In genomic region chr10:112553315-112553714, GRCh38 we compare ENCODE assay signal across 27 cellular contexts.
"Had no signal": no experiment of that assay in that cellular context is flagged by ENCODE, and none has a peak within 500 bp of the region (broad histone marks: within the 10 kb centered on the region; RNA-seq: fewer than 3 reads in every experiment).

No MANE protein-coding gene starts in this region.

- H3K4me3 ChIP-seq: stomach, suprapubic skin, testis, thoracic aorta, thyroid gland, tibial artery, tibial nerve, transverse colon, upper lobe of left lung, upper lobe of right lung, uterus, vagina had no signal

- H3K4me1 ChIP-seq: suprapubic skin, testis, thyroid gland, tibial artery, upper lobe of left lung, upper lobe of right lung, uterus, vagina had no signal

- H3K27me3 ChIP-seq: stomach, suprapubic skin, testis, thyroid gland, tibial artery, tibial nerve, transverse colon, upper lobe of left lung, upper lobe of right lung, uterus, vagina had no signal

- H3K9me3 ChIP-seq: stomach, suprapubic skin, testis, thoracic aorta, thyroid gland, tibial artery, tibial nerve, transverse colon, upper lobe of left lung, upper lobe of right lung, uterus, vagina had no signal

- ATAC-seq: stimulated activated effector memory CD8-positive, alpha-beta T cell treated with anti-CD3 and anti-CD28 coated beads, Interleukin-12 subunit alpha, Interleukin-12 subunit beta, amount 100 ng/mL, for 72 hours; stimulated activated memory B cell treated with anti-CD40 and anti-IgM and Interleukin-4, amounts not matched to agents 10 μg/mL and 1 μg/mL and 100 μg/mL, for 72 hours; stimulated activated naive B cell treated with anti-CD40 and anti-IgM and Interleukin-4, amounts not matched to agents 10 μg/mL and 1 μg/mL and 100 μg/mL, for 72 hours; stimulated activated naive CD8-positive, alpha-beta T cell treated with anti-CD3 and anti-CD28 coated beads, Interleukin-15, amount 100 ng/mL, for 72 hours; stimulated activated naive CD8-positive, alpha-beta T cell treated with anti-CD3 and anti-CD28 coated beads, Interleukin-15, Interleukin-2, amounts not matched to agents 100 U/mL and 50 U/mL, for 24 hours; upper lobe of right lung had no signal

- H3K27ac ChIP-seq: stomach, suprapubic skin, testis, thoracic aorta, thyroid gland, tibial artery, tibial nerve, transverse colon, upper lobe of left lung, upper lobe of right lung, uterus, vagina had no signal

- FAIRE-seq: urothelium cell line had no signal

- DNase-seq: stimulated activated CD4-positive, alpha-beta T cell treated with anti-CD3 and anti-CD28 coated beads, Interleukin-2, amount 100 ng/mL, for 48 hours; stimulated activated CD4-positive, alpha-beta T cell treated with anti-CD3 and anti-CD28 coated beads, Interleukin-4, amount 100 ng/mL, for 1 hour; stimulated activated CD4-positive, alpha-beta T cell treated with anti-CD3 and anti-CD28 coated beads, Interleukin-4, amount 100 ng/mL, for 24 hours; stimulated activated CD4-positive, alpha-beta T cell treated with anti-CD3 and anti-CD28 coated beads, Interleukin-4, amount 100 ng/mL, for 4 hours; stimulated activated CD8-positive, alpha-beta memory T cell treated with anti-CD3 and anti-CD28 coated beads, Interleukin-4, amount 100 ng/mL, for 48 hours; stimulated activated naive B cell treated with anti-CD40 and anti-IgM and Interleukin-4, amounts not matched to agents 10 μg/mL and 1 μg/mL and 100 μg/mL, for 72 hours; stimulated activated naive CD4-positive, alpha-beta T cell; stimulated activated naive CD4-positive, alpha-beta T cell treated with Interleukin-2 at 50 U/mL for 16 hours; stimulated activated naive CD8-positive, alpha-beta T cell treated with anti-CD3 and anti-CD28 coated beads, Interleukin-15, amount 100 ng/mL, for 72 hours; stimulated activated naive CD8-positive, alpha-beta T cell treated with anti-CD3 and anti-CD28 coated beads, Interleukin-15, Interleukin-2, amounts not matched to agents 100 U/mL and 50 U/mL, for 24 hours; stomach; substantia nigra; testis; thyroid gland; tibial artery; transverse colon; trophoblast cell; upper lobe of left lung; upper lobe of right lung; uterus had no signal

- H3K36me3 ChIP-seq: stomach, suprapubic skin, thoracic aorta, thyroid gland, tibial artery, tibial nerve, transverse colon, upper lobe of left lung, upper lobe of right lung, uterus, vagina had no signal
